Comparison of ENCODE assay signal across 9 cellular contexts in genomic region chr17:43673516-43674323, GRCh38. TPM values are rescaled to one million over a fixed set of nuclear protein-coding genes. Genes with fewer than 3 reads are reported as not detected.
DNase-seq lines count a peak whose midpoint lies in the region; ATAC-seq and TF ChIP-seq lines count a peak whose summit lies in the region.
"Had no signal": no experiment of that assay in that cellular context is flagged by ENCODE, and none has a peak within 500 bp of the region (broad histone marks: within the 10 kb centered on the region; RNA-seq: fewer than 3 reads in every experiment).

No MANE protein-coding gene starts in this region.

- H3K9me3 ChIP-seq in Peyer's patch (no peaks in the 10 kb centered on the region), neuronal stem cell (replicated peaks in 1 of 2; ENCODE audit: control insufficient read depth in 2 of 2, insufficient read depth in 1 of 2, low read depth in 1 of 2, low read length in 2 of 2) (no peaks in the 10 kb centered on the region)

- no peak overlapping the region for H2BK5ac ChIP-seq in neuronal stem cell (ENCODE audit: low read length)

- no peak overlapping the region for H3K4me2 ChIP-seq in neuronal stem cell (ENCODE audit: insufficient read depth, low read length, poor library complexity, severe bottlenecking)

- no peak overlapping the region for H2BK12ac ChIP-seq in neuronal stem cell (ENCODE audit: low read length)

- H3K4me1 ChIP-seq in Peyer's patch, result peaks cover 0 to 29% (median 5%) of the 10 kb centered on the region in 4 donors
- peaks cover 13% of the 10 kb centered on the region in 2 donors for H3K4me1 ChIP-seq in neuronal stem cell (ENCODE audit: control insufficient read depth in 2 of 2, insufficient read depth in 1 of 2, low read depth in 1 of 2, low read length in 2 of 2)

- H3K9ac ChIP-seq in neuronal stem cell (ENCODE audit: low read depth, low read length, poor library complexity), result no peak overlapping the region

- no peaks in the 10 kb centered on the region for H3K79me1 ChIP-seq in neuronal stem cell (ENCODE audit: low read depth, low read length)

- H2BK120ac ChIP-seq in neuronal stem cell (ENCODE audit: low read depth, low read length), result no peak overlapping the region

- DNase-seq in COLO668 (lab: John Stamatoyannopoulos, UW; ENCODE audit: unreplicated experiment) (peak; percentile 54), HT1080 (ENCODE audit: low read depth) (peak; percentile 66), Peyer's patch (peak; percentile 56 to 91 (median 83)), fibroblast of peridontal ligament (ENCODE audit: extremely low read depth) (peak; percentile 73), neuronal stem cell (ENCODE audit: low spot score) (peak; percentile 69), superior temporal gyrus (ENCODE audit: extremely low spot score) (peak; percentile 88)
- DNase-seq in activated T-cell treated with anti-CD3 and anti-CD28 coated beads, Interleukin-2, amount 50 U/mL, for 48 hours, result peak; percentile 84 to 86

- H3K14ac ChIP-seq in neuronal stem cell (ENCODE audit: low read length), result no peak overlapping the region

- no peak overlapping the region for H4K8ac ChIP-seq in neuronal stem cell (ENCODE audit: low read depth, low read length)

- H2AK5ac ChIP-seq in neuronal stem cell (ENCODE audit: low read depth, low read length), result no peak overlapping the region

- peak; percentile 65 to 96 (median 93) for TF ChIP-seq CTCF in Peyer's patch (IDR thresholded peaks at IDR 0.05)

- H3K27ac ChIP-seq in Peyer's patch (no peak overlapping the region), neuronal stem cell (replicated peaks; ENCODE audit: low read length) (no peak overlapping the region)
- H3K27ac ChIP-seq: SK-N-MC had no signal

- no peak for ATAC-seq in HG02852 (IDR thresholded peaks at IDR 0.05; ENCODE audit: unreplicated experiment)

- WGBS in neuronal stem cell (ENCODE audit: extremely low coverage in 2 of 2, insufficient read length in 2 of 2, insufficient replicate concordance in 1 of 2), 2 donors, result no CpG with 5 or more reads among the region's 14 CpGs

- no peak for TF ChIP-seq POLR2A in Peyer's patch (IDR thresholded peaks at IDR 0.05)

- no peak overlapping the region for H2BK15ac ChIP-seq in neuronal stem cell (ENCODE audit: low read length)

- no peak overlapping the region for H4K91ac ChIP-seq in neuronal stem cell (ENCODE audit: low read depth, low read length, poor library complexity)

- no peak overlapping the region for H2AFZ ChIP-seq in neuronal stem cell (ENCODE audit: low read length)

- no peaks in the 10 kb centered on the region for H3K36me3 ChIP-seq in Peyer's patch
- H3K36me3 ChIP-seq in neuronal stem cell (replicated peaks in 1 of 2; ENCODE audit: control insufficient read depth in 2 of 2, insufficient read depth in 2 of 2, low read length in 2 of 2), result no peaks in the 10 kb centered on the region

- H3K4me3 ChIP-seq in Peyer's patch (no peak overlapping the region), neuronal stem cell (ENCODE audit: low read length in 2 of 2) (no peak overlapping the region)
- H3K4me3 ChIP-seq: SK-N-MC had no signal

- H3K4ac ChIP-seq in neuronal stem cell (ENCODE audit: low read length), result no peak overlapping the region

- no peak overlapping the region for H3K23ac ChIP-seq in neuronal stem cell (ENCODE audit: low read depth, low read length, poor library complexity)

- no peak overlapping the region for H3K18ac ChIP-seq in neuronal stem cell (ENCODE audit: low read length)

- no peaks in the 10 kb centered on the region for H3K27me3 ChIP-seq in Peyer's patch
- peaks cover 0 to 4% (median 0%) of the 10 kb centered on the region in 3 experiments for H3K27me3 ChIP-seq in neuronal stem cell (ENCODE audit: control insufficient read depth in 3 of 3, insufficient read depth in 3 of 3, low read depth in 1 of 3, low read length in 3 of 3)

RNA-seq across cellular contexts. Expression of gene MEOX1, which starts 12.0 kb away (rescaled TPM):
- total RNA-seq in HT1080 (2014; rRNA removed; shearing (Covaris generic)), result not detected in 2 replicates
- not detected in 2 replicates for polyA plus RNA-seq in HT1080 (2015; cell fraction: cytosol; rRNA removed)
- not detected in 2 replicates for polyA plus RNA-seq in HT1080 (2015; cell fraction: nucleus; rRNA removed)
- 1 to 10 TPM in 2 of 4 donors, under 1 TPM in 2; 0.54 to 3.3 (median 1.7) TPM for total RNA-seq in Peyer's patch
- 0.14 TPM for polyA plus RNA-seq in neuronal stem cell (2013, experiment 1 of 2)
- 0.08 TPM for polyA plus RNA-seq in neuronal stem cell (2013, experiment 2 of 2)
